In genomic region chr17:29504711-29505110, GRCh38 we compare ENCODE assay signal across 19 cellular contexts.
DNase-seq lines count a peak whose midpoint lies in the region; ATAC-seq and TF ChIP-seq lines count a peak whose summit lies in the region.
"Had no signal": no experiment of that assay in that cellular context is flagged by ENCODE, and none has a peak within 500 bp of the region (broad histone marks: within the 10 kb centered on the region; RNA-seq: fewer than 3 reads in every experiment).

No MANE protein-coding gene starts in this region.

- no peak overlapping the region for H3K27ac ChIP-seq in GM23248
- H3K27ac ChIP-seq in brain microvascular endothelial cell = no peak overlapping the region
- H3K27ac ChIP-seq: BLaER1 treated with 17β-estradiol and CSF1 and Interleukin-3, amounts not matched to agents 10 nM and 100 nM; SJCRH30 had no signal

- no peaks in the 10 kb centered on the region for H3K27me3 Mint-ChIP-seq in central memory CD8-positive, alpha-beta T cell

- no peak overlapping the region for H3K9ac ChIP-seq in GM23248
- H3K9ac ChIP-seq: BLaER1 treated with 17β-estradiol and CSF1 and Interleukin-3, amounts not matched to agents 10 nM and 100 nM had no signal

- H3F3A ChIP-seq in GM23248 (ENCODE audit: insufficient read depth) = peaks cover 19% of the 10 kb centered on the region; the same call in 1 of the 2 replicates

- no peak overlapping the region for H3K4me3 ChIP-seq in AG10803 (ENCODE audit: low read length)
- H3K4me3 ChIP-seq in GM23248 = no peak overlapping the region
- no peak overlapping the region for H3K4me3 ChIP-seq in fibroblast of pulmonary artery (replicated peaks; ENCODE audit: low read depth, low read length)
- no peak overlapping the region for H3K4me3 ChIP-seq in brain microvascular endothelial cell (ENCODE audit: low read depth, low read length)
- H3K4me3 ChIP-seq: BLaER1 treated with 17β-estradiol and CSF1 and Interleukin-3, amounts not matched to agents 10 nM and 100 nM; MG63; SJCRH30 had no signal

- H2AFZ ChIP-seq in GM23248 = no peak overlapping the region

- peaks cover 59% of the 10 kb centered on the region for H3K36me3 ChIP-seq in GM23248 (ENCODE audit: low read depth)
- H3K36me3 ChIP-seq in brain microvascular endothelial cell (replicated peaks) = peaks cover 57% of the 10 kb centered on the region

- H3K4me3 Mint-ChIP-seq in central memory CD8-positive, alpha-beta T cell = no peak overlapping the region
- no peak overlapping the region for H3K4me3 Mint-ChIP-seq in stimulated activated effector memory CD8-positive, alpha-beta T cell treated with anti-CD3 and anti-CD28 coated beads, Interleukin-12 subunit alpha, Interleukin-12 subunit beta, amount 100 ng/mL, for 72 hours
- H3K4me3 Mint-ChIP-seq: HFFc6 had no signal

- H3K4me1 ChIP-seq in GM23248 (ENCODE audit: insufficient read depth) = 0 out of 2 replicates have a peak, but pooled peaks cover 7% of the 10 kb centered on the region
- H3K4me1 ChIP-seq: SJCRH30 had no signal

- H3K4me2 ChIP-seq in GM23248 (ENCODE audit: unreplicated experiment) = no peak overlapping the region
- H3K4me2 ChIP-seq: BLaER1 treated with 17β-estradiol and CSF1 and Interleukin-3, amounts not matched to agents 10 nM and 100 nM had no signal

- H3K27me3 ChIP-seq in GM23248 (replicated peaks; ENCODE audit: insufficient read depth) (no peaks in the 10 kb centered on the region), brain microvascular endothelial cell (replicated peaks) (no peaks in the 10 kb centered on the region)
- H3K27me3 ChIP-seq: BLaER1 treated with 17β-estradiol and CSF1 and Interleukin-3, amounts not matched to agents 10 nM and 100 nM; MG63; SJCRH30 had no signal

- no peaks in the 10 kb centered on the region; the same call in 1 of the 2 replicates for H4K20me1 ChIP-seq in GM23248 (ENCODE audit: insufficient read depth)

- in situ Hi-C loops in GM23248 (cut with MboI) (no loop called here), brain microvascular endothelial cell (cut with HindIII; ENCODE audit: low pct_ligation_motif_present, low sequenced_read_pairs) (no loop called here)

- H3K4me1 Mint-ChIP-seq in central memory CD8-positive, alpha-beta T cell = peaks cover 4% of the 10 kb centered on the region
- no peaks in the 10 kb centered on the region for H3K4me1 Mint-ChIP-seq in stimulated activated effector memory CD8-positive, alpha-beta T cell treated with anti-CD3 and anti-CD28 coated beads, Interleukin-12 subunit alpha, Interleukin-12 subunit beta, amount 100 ng/mL, for 72 hours

- no peak for ATAC-seq in central memory CD8-positive, alpha-beta T cell (replicated peaks; ENCODE audit: extremely low read depth, poor library complexity, severe bottlenecking)
- no peak for ATAC-seq in GM18498 (IDR thresholded peaks at IDR 0.05; ENCODE audit: unreplicated experiment)
- no peak for ATAC-seq in stimulated activated effector memory CD8-positive, alpha-beta T cell treated with anti-CD3 and anti-CD28 coated beads, Interleukin-12 subunit alpha, Interleukin-12 subunit beta, amount 100 ng/mL, for 72 hours

- H3K9me3 Mint-ChIP-seq in central memory CD8-positive, alpha-beta T cell = no peaks in the 10 kb centered on the region
- H3K9me3 Mint-ChIP-seq in stimulated activated effector memory CD8-positive, alpha-beta T cell treated with anti-CD3 and anti-CD28 coated beads, Interleukin-12 subunit alpha, Interleukin-12 subunit beta, amount 100 ng/mL, for 72 hours = no peaks in the 10 kb centered on the region
- H3K9me3 Mint-ChIP-seq: HFFc6 had no signal

- no peak for TF ChIP-seq CTCF in AG10803 (conservative IDR thresholded peaks at IDR 0.05; ENCODE audit: low read length)
- no peak for TF ChIP-seq CTCF in fibroblast of pulmonary artery (IDR thresholded peaks at IDR 0.05; ENCODE audit: low read length, missing control alignments)
- no peak for TF ChIP-seq CTCF in brain microvascular endothelial cell (IDR thresholded peaks at IDR 0.05; ENCODE audit: low read depth, low read length, missing control alignments)

- H3K79me2 ChIP-seq in GM23248 (ENCODE audit: insufficient read depth) = peaks cover 39% of the 10 kb centered on the region

- DNase-seq in AG10803 (ENCODE audit: low read depth) = peak; percentile 72
- peak; percentile 64 for DNase-seq in GM23248
- DNase-seq in central memory CD8-positive, alpha-beta T cell (ENCODE audit: low spot score in 2 of 2) = no peak
- DNase-seq in fibroblast of pulmonary artery (ENCODE audit: low read depth) = peak; percentile 34
- no peak for DNase-seq in activated T-cell treated with anti-CD3 and anti-CD28 coated beads, Interleukin-2, amount 50 U/mL, for 1 hour
- no peak for DNase-seq in stimulated activated effector memory CD8-positive, alpha-beta T cell treated with anti-CD3 and anti-CD28 coated beads, Interleukin-12 subunit alpha, Interleukin-12 subunit beta, amount 100 ng/mL, for 72 hours (ENCODE audit: low spot score in 2 of 2)
- no peak for DNase-seq in brain microvascular endothelial cell
- DNase-seq: DMS79 treated with DMSO at 0.1 percent for 48 hours, GF-D8, HFFc6, MG63, NCI-H1048, NCI-H1436, NCI-H1930, NCI-H345, NCI-H524 treated with DMSO at 0.1 percent for 48 hours, SJCRH30 had no signal

- peak overlapping the region; percentile 84 for H3K27ac Mint-ChIP-seq in central memory CD8-positive, alpha-beta T cell (ENCODE audit: low read depth)
- H3K27ac Mint-ChIP-seq in stimulated activated effector memory CD8-positive, alpha-beta T cell treated with anti-CD3 and anti-CD28 coated beads, Interleukin-12 subunit alpha, Interleukin-12 subunit beta, amount 100 ng/mL, for 72 hours = no peak overlapping the region
- H3K27ac Mint-ChIP-seq: HFFc6 had no signal

- no peaks in the 10 kb centered on the region for H3K9me3 ChIP-seq in GM23248 (ENCODE audit: low read depth)
- H3K9me3 ChIP-seq: BLaER1 treated with 17β-estradiol and CSF1 and Interleukin-3, amounts not matched to agents 10 nM and 100 nM; MG63; SJCRH30 had no signal

- H3K36me3 Mint-ChIP-seq in central memory CD8-positive, alpha-beta T cell (ENCODE audit: insufficient read depth) = peaks cover 50% of the 10 kb centered on the region
- H3K36me3 Mint-ChIP-seq in stimulated activated effector memory CD8-positive, alpha-beta T cell treated with anti-CD3 and anti-CD28 coated beads, Interleukin-12 subunit alpha, Interleukin-12 subunit beta, amount 100 ng/mL, for 72 hours = peaks cover 99% of the 10 kb centered on the region

- no peaks in the 10 kb centered on the region for H3K9me2 ChIP-seq in GM23248 (ENCODE audit: insufficient read depth)

- WGBS in GM23248 (ENCODE audit: low coverage in 1 of 2, low lambda C conversion rate in 2 of 2, missing lambda C conversion rate in 2 of 2), 2 experiments = 39 to 55% methylated on average over 1 of the region's 1 CpG

Comparison
In these comparisons a context has a peak if more than half of its experiments do, and no peak if none do; other contexts are left out.
1. DNase-seq: peak in AG10803 (single experiment), GM23248 (single experiment) and fibroblast of pulmonary artery (single experiment); none in central memory CD8-positive, alpha-beta T cell (0 of 2), activated T-cell treated with anti-CD3 and anti-CD28 coated beads, Interleukin-2, amount 50 U/mL, for 1 hour (single experiment), stimulated activated effector memory CD8-positive, alpha-beta T cell treated with anti-CD3 and anti-CD28 coated beads, Interleukin-12 subunit alpha, Interleukin-12 subunit beta, amount 100 ng/mL, for 72 hours (0 of 2) and brain microvascular endothelial cell (single experiment).